Comparison of ENCODE assay signal across 36 cellular contexts in genomic region chr2:81097361-81097760, GRCh38.
"Had no signal": no experiment of that assay in that cellular context is flagged by ENCODE, and none has a peak within 500 bp of the region (broad histone marks: within the 10 kb centered on the region; RNA-seq: fewer than 3 reads in every experiment).

No MANE protein-coding gene starts in this region.

- H3K36me3 Mint-ChIP-seq: activated naive CD4-positive, alpha-beta T cell treated with anti-CD3 and anti-CD28 coated beads, Interleukin-2, amount 10 ng/mL, durations not matched to agents 7 days and 5 days; activated naive CD4-positive, alpha-beta T cell treated with anti-CD3 and anti-CD28 coated beads, Interleukin-2, amount 50 U/mL, for 24 hours; activated naive CD8-positive, alpha-beta T cell; activated naive CD8-positive, alpha-beta T cell treated with anti-CD3 and anti-CD28 coated beads for 36 hours; activated naive CD8-positive, alpha-beta T cell treated with anti-CD3 and anti-CD28 coated beads, Interleukin-2, amount 10 ng/mL, durations not matched to agents 7 days and 5 days; brain had no signal

- H3K4me1 Mint-ChIP-seq: activated naive CD4-positive, alpha-beta T cell treated with anti-CD3 and anti-CD28 coated beads, Interleukin-2, amount 10 ng/mL, durations not matched to agents 7 days and 5 days; activated naive CD4-positive, alpha-beta T cell treated with anti-CD3 and anti-CD28 coated beads, Interleukin-2, amount 50 U/mL, for 24 hours; activated naive CD8-positive, alpha-beta T cell treated with anti-CD3 and anti-CD28 coated beads for 36 hours; activated naive CD8-positive, alpha-beta T cell treated with anti-CD3 and anti-CD28 coated beads, Interleukin-2, amount 10 ng/mL, durations not matched to agents 7 days and 5 days; activated naive CD8-positive, alpha-beta T cell treated with anti-CD3 and anti-CD28 coated beads, Interleukin-2, amount 50 U/mL, for 24 hours; activated T-helper 17 cell treated with anti-CD3 and anti-CD28 coated beads, Interleukin-2, amount 50 U/mL, for 72 hours; central memory CD8-positive, alpha-beta T cell had no signal

- DNase-seq: activated effector memory CD4-positive, alpha-beta T cell treated with anti-CD3 and anti-CD28 coated beads, Interleukin-2, amount 50 U/mL, for 16 hours; activated effector memory CD4-positive, alpha-beta T cell treated with Interleukin-2 at 50 U/mL for 16 hours; activated gamma-delta T cell; activated gamma-delta T cell treated with Interleukin-2 at 50 U/mL for 16 hours; activated naive CD4-positive, alpha-beta T cell; activated naive CD4-positive, alpha-beta T cell treated with anti-CD3 and anti-CD28 coated beads for 36 hours; activated naive CD4-positive, alpha-beta T cell treated with anti-CD3 and anti-CD28 coated beads, Interleukin-2, amount 10 ng/mL, durations not matched to agents 7 days and 5 days; activated naive CD4-positive, alpha-beta T cell treated with anti-CD3 and anti-CD28 coated beads, Interleukin-2, amount 50 U/mL, for 16 hours; activated naive CD4-positive, alpha-beta T cell treated with Interleukin-2 at 50 U/mL for 16 hours; activated naive CD8-positive, alpha-beta T cell treated with anti-CD3 and anti-CD28 coated beads for 36 hours; activated naive CD8-positive, alpha-beta T cell treated with anti-CD3 and anti-CD28 coated beads, Interleukin-2, amount 10 ng/mL, durations not matched to agents 7 days and 5 days; activated naive CD8-positive, alpha-beta T cell treated with anti-CD3 and anti-CD28 coated beads, Interleukin-2, amount 50 U/mL, for 24 hours; activated T-cell treated with anti-CD3 and anti-CD28 coated beads, Interleukin-2, amount 50 U/mL, for 4 hours; activated T-cell treated with anti-CD3 and anti-CD28 coated beads, Interleukin-2, amount 50 U/mL, for 48 hours; activated T-cell treated with anti-CD3 and anti-CD28 coated beads, Interleukin-2, amount 50 U/mL, for 72 hours; adrenal gland; amniotic stem cell; amygdala; anterior cingulate cortex; aorta; body of pancreas; brain microvascular endothelial cell; caudate nucleus; central memory CD4-positive, alpha-beta T cell; cerebellar nuclear complex had no signal

- H3K27me3 ChIP-seq: adrenal gland, ascending aorta, body of pancreas, brain microvascular endothelial cell, breast epithelium, cardiac muscle cell had no signal

- H3K27ac Mint-ChIP-seq: activated naive CD4-positive, alpha-beta T cell treated with anti-CD3 and anti-CD28 coated beads for 36 hours; activated naive CD4-positive, alpha-beta T cell treated with anti-CD3 and anti-CD28 coated beads, Interleukin-2, amount 10 ng/mL, durations not matched to agents 7 days and 5 days; activated naive CD4-positive, alpha-beta T cell treated with anti-CD3 and anti-CD28 coated beads, Interleukin-2, amount 50 U/mL, for 24 hours; activated naive CD4-positive, alpha-beta T cell treated with anti-CD3 and anti-CD28 coated beads, Interleukin-2, amount 50 U/mL, for 72 hours; activated naive CD8-positive, alpha-beta T cell; activated naive CD8-positive, alpha-beta T cell treated with anti-CD3 and anti-CD28 coated beads for 36 hours; activated naive CD8-positive, alpha-beta T cell treated with anti-CD3 and anti-CD28 coated beads, Interleukin-2, amount 10 ng/mL, durations not matched to agents 7 days and 5 days; activated naive CD8-positive, alpha-beta T cell treated with anti-CD3 and anti-CD28 coated beads, Interleukin-2, amount 50 U/mL, for 24 hours; activated T-cell treated with anti-CD3 and anti-CD28 coated beads, Interleukin-2, amount 50 U/mL, for 72 hours; activated T-helper 1 cell treated with anti-CD3 and anti-CD28 coated beads, Interleukin-12 subunit alpha, Interleukin-12 subunit beta, Interleukin-2, Interleukin-4 antibody, amounts not matched to agents 30 ng/mL and 10 ng/mL and 1 ng/mL, durations not matched to agents 14 hours and 24 hours and 36 hours; activated T-helper 17 cell treated with anti-CD3 and anti-CD28 coated beads, Interleukin-2, amount 50 U/mL, for 72 hours; activated T-helper 2 cell treated with anti-CD3 and anti-CD28 coated beads, Interferon-gamma antibody, Interleukin-2, Interleukin-4, amounts not matched to agents 10 μg/mL and 5 μg/mL and 100 μg/mL, durations not matched to agents 14 hours and 24 hours and 36 hours; brain had no signal

- H3K4me1 ChIP-seq: adrenal gland, ascending aorta, body of pancreas, breast epithelium had no signal

- H3K4me3 ChIP-seq: adrenal gland, ascending aorta, body of pancreas, breast epithelium, cardiac muscle cell had no signal

- H3K36me3 ChIP-seq: adrenal gland, ascending aorta, brain microvascular endothelial cell, breast epithelium, cardiac muscle cell had no signal

- H3K9me3 ChIP-seq: adrenal gland, ascending aorta, body of pancreas, breast epithelium had no signal

- ATAC-seq: activated naive CD4-positive, alpha-beta T cell treated with anti-CD3 and anti-CD28 coated beads, Interleukin-2, amount 50 U/mL, for 72 hours; activated naive CD8-positive, alpha-beta T cell treated with anti-CD3 and anti-CD28 coated beads, Interleukin-2, amount 50 U/mL, for 24 hours; activated T-cell treated with anti-CD3 and anti-CD28 coated beads, Interleukin-2, amount 50 U/mL, for 4 hours; activated T-cell treated with anti-CD3 and anti-CD28 coated beads, Interleukin-2, amount 50 U/mL, for 72 hours; activated T-helper 17 cell treated with anti-CD3 and anti-CD28 coated beads, Interleukin-2, amount 50 U/mL, for 72 hours; body of pancreas had no signal

- H3K27me3 Mint-ChIP-seq: activated naive CD4-positive, alpha-beta T cell treated with anti-CD3 and anti-CD28 coated beads, Interleukin-2, amount 10 ng/mL, durations not matched to agents 7 days and 5 days; activated naive CD4-positive, alpha-beta T cell treated with anti-CD3 and anti-CD28 coated beads, Interleukin-2, amount 50 U/mL, for 24 hours; activated naive CD8-positive, alpha-beta T cell; activated naive CD8-positive, alpha-beta T cell treated with anti-CD3 and anti-CD28 coated beads for 36 hours; activated naive CD8-positive, alpha-beta T cell treated with anti-CD3 and anti-CD28 coated beads, Interleukin-2, amount 10 ng/mL, durations not matched to agents 7 days and 5 days; activated naive CD8-positive, alpha-beta T cell treated with anti-CD3 and anti-CD28 coated beads, Interleukin-2, amount 50 U/mL, for 24 hours; activated T-helper 17 cell treated with anti-CD3 and anti-CD28 coated beads, Interleukin-2, amount 50 U/mL, for 72 hours; central memory CD8-positive, alpha-beta T cell had no signal

- H3K4me3 Mint-ChIP-seq: activated naive CD4-positive, alpha-beta T cell treated with anti-CD3 and anti-CD28 coated beads for 36 hours; activated naive CD4-positive, alpha-beta T cell treated with anti-CD3 and anti-CD28 coated beads, Interleukin-2, amount 10 ng/mL, durations not matched to agents 7 days and 5 days; activated naive CD4-positive, alpha-beta T cell treated with anti-CD3 and anti-CD28 coated beads, Interleukin-2, amount 50 U/mL, for 24 hours; activated naive CD8-positive, alpha-beta T cell; activated naive CD8-positive, alpha-beta T cell treated with anti-CD3 and anti-CD28 coated beads for 36 hours; activated naive CD8-positive, alpha-beta T cell treated with anti-CD3 and anti-CD28 coated beads, Interleukin-2, amount 10 ng/mL, durations not matched to agents 7 days and 5 days; activated naive CD8-positive, alpha-beta T cell treated with anti-CD3 and anti-CD28 coated beads, Interleukin-2, amount 50 U/mL, for 24 hours; activated T-cell treated with anti-CD3 and anti-CD28 coated beads, Interleukin-2, amount 50 U/mL, for 4 hours; activated T-cell treated with anti-CD3 and anti-CD28 coated beads, Interleukin-2, amount 50 U/mL, for 72 hours; activated T-helper 1 cell treated with anti-CD3 and anti-CD28 coated beads, Interleukin-12 subunit alpha, Interleukin-12 subunit beta, Interleukin-2, Interleukin-4 antibody, amounts not matched to agents 30 ng/mL and 10 ng/mL and 1 ng/mL, durations not matched to agents 14 hours and 24 hours and 36 hours; activated T-helper 17 cell treated with anti-CD3 and anti-CD28 coated beads, Interleukin-2, amount 50 U/mL, for 72 hours; brain; central memory CD8-positive, alpha-beta T cell had no signal

- H3K27ac ChIP-seq: adrenal gland, ascending aorta, body of pancreas, brain microvascular endothelial cell, breast epithelium, cardiac muscle cell had no signal
